ENCODE assay signal across 10 cellular contexts in genomic region chr2:85785027-85785822, GRCh38. TPM values are rescaled to one million over a fixed set of nuclear protein-coding genes. Genes with fewer than 3 reads are reported as not detected.
A peak's percentile ranks its signal among the peaks of the same experiment; 100 is the strongest.
DNase-seq lines count a peak whose midpoint lies in the region; ATAC-seq, FAIRE-seq and TF ChIP-seq lines count a peak whose summit lies in the region.
"Had no signal": no experiment of that assay in that cellular context is flagged by ENCODE, and none has a peak within 500 bp of the region (broad histone marks: within the 10 kb centered on the region; RNA-seq: fewer than 3 reads in every experiment).

No MANE protein-coding gene starts in this region.

- POLR2A ChIA-PET in GM12878 (lab: Charles Lee) = interaction anchor here (1.2 kb wide), 1 partner anchor 24 kb away, joined by 3 read pairs; no protein-coding TSS in a partner anchor

- no TSS peak for BruUV-seq in GM12878 (replicated peaks; lab: Mats Ljungman, UMichigan)

- TF ChIP-seq POLR2A in GM12878 (IDR thresholded peaks at IDR 0.05; ENCODE audit: low read depth, low read length) = no peak

- ATAC-seq in Right ventricle myocardium inferior = peak; percentile 63
- ATAC-seq in GM12878 = peak; percentile 64
- ATAC-seq in aorta (ENCODE audit: low FRiP score) = peak; percentile 55

- no peak for TF ChIP-seq CTCF in GM12878 (IDR thresholded peaks at IDR 0.05 in 2 of 3, conservative IDR thresholded peaks at IDR 0.05 in 1 of 3; ENCODE audit: control insufficient read depth in 2 of 3, extremely low read depth in 1 of 3, insufficient read depth in 1 of 3, low read depth in 3 of 3, low read length in 3 of 3)

- peaks cover 2 to 6% of the 10 kb centered on the region in 2 experiments; a peak in 2 of 4 replicates for H3K27me3 ChIP-seq in GM12878 (replicated peaks in 1 of 2; ENCODE audit: control insufficient read depth in 2 of 2, insufficient read depth in 2 of 2, low read length in 1 of 2)
- peaks cover 5% of the 10 kb centered on the region in 2 experiments for H3K27me3 ChIP-seq in mesenchymal stem cell (ENCODE audit: control insufficient read depth in 1 of 2, insufficient read depth in 1 of 2, low read length in 2 of 2)
- H3K27me3 ChIP-seq in aorta (ENCODE audit: control insufficient read depth in 1 of 2, insufficient read depth in 2 of 2, low read length in 1 of 2) = no peaks in the 10 kb centered on the region
- H3K27me3 ChIP-seq: SJSA1 had no signal

- peak overlapping the region; percentile 52 for H4K91ac ChIP-seq in mesenchymal stem cell (ENCODE audit: low read length)

- H3K4me1 ChIP-seq in GM12878 (ENCODE audit: control insufficient read depth, insufficient read depth, low read length) = no peaks in the 10 kb centered on the region
- peaks cover 17% of the 10 kb centered on the region for H3K4me1 ChIP-seq in mesenchymal stem cell (ENCODE audit: control insufficient read depth, insufficient read depth, low read depth, low read length)
- no peaks in the 10 kb centered on the region for H3K4me1 ChIP-seq in aorta (ENCODE audit: control insufficient read depth in 1 of 2, insufficient read depth in 2 of 2, low read length in 2 of 2)

- CTCF ChIA-PET in GM12878 (lab: Yijun Ruan, JAX) = interaction anchor here (0.9 to 1.0 kb wide), 4 partner anchors 38 to 78 kb away, joined by 3 read pairs; no protein-coding TSS in a partner anchor

- peak overlapping the region; percentile 21 for H2BK15ac ChIP-seq in mesenchymal stem cell (ENCODE audit: low read depth, poor library complexity, severe bottlenecking)

- no peak overlapping the region for H4K8ac ChIP-seq in mesenchymal stem cell (ENCODE audit: low read length)

- H3K4me3 ChIP-seq in GM12878 (no peak overlapping the region), mesenchymal stem cell (ENCODE audit: insufficient read depth in 1 of 2, low read depth in 1 of 2, low read length in 2 of 2) (peak overlapping the region in 1 of 2 experiments; percentile 2), aorta (ENCODE audit: low read length in 2 of 2) (no peak overlapping the region)
- H3K4me3 ChIP-seq: SJSA1 had no signal

- DNase-seq in Right ventricle myocardium inferior (ENCODE audit: missing footprints) (peak; percentile 81), cardiac septum (ENCODE audit: low spot score) (no peak), GM12878 (ENCODE audit: low read depth, low spot score) (no peak), mesenchymal stem cell (peak; percentile 65), aorta (peak; percentile 86 to 88), activated gamma-delta T cell treated with Interleukin-2 at 50 U/mL for 16 hours (no peak), SW 1271 (lab: John Stamatoyannopoulos, UW) (no peak)
- DNase-seq in activated T-cell treated with anti-CD3 and anti-CD28 coated beads, Interleukin-2, amount 50 U/mL, for 1 hour = no peak

- TF ChIP-seq RAD21 in GM12878 (IDR thresholded peaks at IDR 0.05; ENCODE audit: insufficient read depth, low read depth, low read length) = no peak

- H2BK12ac ChIP-seq in mesenchymal stem cell (ENCODE audit: low read length in 2 of 2) = no peak overlapping the region

- H2BK120ac ChIP-seq in mesenchymal stem cell (ENCODE audit: low read depth, low read length) = no peak overlapping the region

- in situ Hi-C loops in GM12878 (cut with MboI) = no loop called here

- H3K14ac ChIP-seq in mesenchymal stem cell (ENCODE audit: low read length in 2 of 2) = no peak overlapping the region

- WGBS in GM12878 (ENCODE audit: insufficient coverage, insufficient replicate concordance, low lambda C conversion rate, missing lambda C conversion rate) = 18% methylated on average over 25 of the region's 25 CpGs
- 65% methylated on average over 25 of the region's 25 CpGs for whole genome bisulfite sequencing in mesenchymal stem cell
- 14 to 22% methylated on average over 25 of the region's 25 CpGs for WGBS in aorta, 2 donors

- H3K79me1 ChIP-seq in mesenchymal stem cell (replicated peaks; ENCODE audit: low read length, poor library complexity, severe bottlenecking) = no peaks in the 10 kb centered on the region

- SMC1A ChIA-PET in GM12878 (lab: Charles Lee; ENCODE audit: uncharacterized antibody, unreplicated experiment) = interaction anchor here (0.6 kb wide), 1 partner anchor 55 kb away, joined by 3 read pairs; no protein-coding TSS in a partner anchor

- H4K20me1 ChIP-seq in GM12878 (ENCODE audit: control insufficient read depth, insufficient read depth) = no peaks in the 10 kb centered on the region

- no peaks in the 10 kb centered on the region for H3K79me2 ChIP-seq in GM12878 (ENCODE audit: control insufficient read depth, insufficient read depth, low read length)

- H3K23ac ChIP-seq in mesenchymal stem cell (ENCODE audit: low read length in 2 of 2) = no peak overlapping the region

- H3K9ac ChIP-seq in GM12878 (ENCODE audit: control insufficient read depth, insufficient read depth, low read length) = no peak overlapping the region
- peak overlapping the region; percentile 47 for H3K9ac ChIP-seq in mesenchymal stem cell (ENCODE audit: low read length)

- peak overlapping the region; percentile 59 for H2AK5ac ChIP-seq in mesenchymal stem cell (ENCODE audit: low read length, severe bottlenecking)

- FAIRE-seq in GM12878 (lab: Jason Lieb, UNC) = no peak
- FAIRE-seq: D721Med had no signal

- no peak for TF ChIP-seq EP300 in GM12878 (IDR thresholded peaks at IDR 0.05; ENCODE audit: borderline replicate concordance in 1 of 2, control insufficient read depth in 1 of 2, low read depth in 2 of 2, low read length in 2 of 2)

- peak overlapping the region in 1 of 2 experiments; percentile 37 for H3K18ac ChIP-seq in mesenchymal stem cell (ENCODE audit: low read depth in 1 of 2, low read length in 2 of 2)

- RAD21 ChIA-PET in GM12878 (lab: Charles Lee; ENCODE audit: unreplicated experiment) = interaction anchor here (1.3 to 1.7 kb wide), 2 partner anchors 29 to 40 kb away, joined by 4 read pairs; no protein-coding TSS in a partner anchor

- H2AFZ ChIP-seq in GM12878 (ENCODE audit: control insufficient read depth, low read depth, low read length) = no peak overlapping the region
- no peak overlapping the region for H2AFZ ChIP-seq in mesenchymal stem cell (ENCODE audit: low read depth, low read length)

- intact Hi-C loops in Right ventricle myocardium inferior (cut with DNase I) = no loop called here
- intact Hi-C loops in cardiac septum (cut with DNase I) = no loop called here
- intact Hi-C loops in GM12878 (cut with micrococcal nuclease; ENCODE audit: unreplicated experiment) = no loop called here
- intact Hi-C loops in aorta (cut with DNase I) = no loop called here

- H3K4me2 ChIP-seq in GM12878 (ENCODE audit: control insufficient read depth, insufficient read depth) = no peak overlapping the region
- no peak overlapping the region for H3K4me2 ChIP-seq in mesenchymal stem cell (ENCODE audit: low read length, poor library complexity, severe bottlenecking)

- H3K4ac ChIP-seq in mesenchymal stem cell (ENCODE audit: low read depth in 1 of 2, low read length in 2 of 2) = no peak overlapping the region

- no peak overlapping the region for H3K27ac ChIP-seq in GM12878 (ENCODE audit: control insufficient read depth, insufficient read depth)
- peak overlapping the region; percentile 17 for H3K27ac ChIP-seq in mesenchymal stem cell (ENCODE audit: low read length, poor library complexity, severe bottlenecking)
- peak overlapping the region; percentile 45 to 92 for H3K27ac ChIP-seq in aorta (ENCODE audit: low read depth in 1 of 2, low read length in 2 of 2)
- H3K27ac ChIP-seq: SJSA1 had no signal

- H3K9me3 ChIP-seq in GM12878 (replicated peaks; ENCODE audit: control insufficient read depth, insufficient read depth, low read length) = no peaks in the 10 kb centered on the region
- no peaks in the 10 kb centered on the region for H3K9me3 ChIP-seq in mesenchymal stem cell (ENCODE audit: control insufficient read depth, low read length)
- H3K9me3 ChIP-seq in aorta (ENCODE audit: control insufficient read depth, low read length) = no peaks in the 10 kb centered on the region
- H3K9me3 ChIP-seq: SJSA1 had no signal

- no peaks in the 10 kb centered on the region for H3K36me3 ChIP-seq in GM12878 (ENCODE audit: control insufficient read depth in 2 of 2, insufficient read depth in 2 of 2, low read length in 1 of 2)
- peaks cover 4 to 25% of the 10 kb centered on the region in 2 experiments for H3K36me3 ChIP-seq in mesenchymal stem cell (ENCODE audit: control insufficient read depth in 1 of 2, insufficient read depth in 2 of 2, low read depth in 1 of 2, low read length in 2 of 2)
- peaks cover 3 to 4% of the 10 kb centered on the region in 2 donors for H3K36me3 ChIP-seq in aorta (ENCODE audit: control insufficient read depth in 1 of 2, insufficient read depth in 2 of 2, low read length in 1 of 2)

- no peak overlapping the region for H2BK5ac ChIP-seq in mesenchymal stem cell (ENCODE audit: low read depth, low read length, poor library complexity, severe bottlenecking)

TF ChIP-seq in GM12878, 131 proteins besides CTCF, POLR2A, EP300 and RAD21 (continues in another document):
- no peak for TF ChIP-seq FOXM1 (IDR thresholded peaks at IDR 0.05; ENCODE audit: low read depth, low read length)
- TF ChIP-seq SMAD1 (IDR thresholded peaks at IDR 0.05; ENCODE audit: low read depth, partially characterized antibody) = no peak
- TF ChIP-seq GABPA (IDR thresholded peaks at IDR 0.05; ENCODE audit: low read depth) = no peak
- TF ChIP-seq CBFB (IDR thresholded peaks at IDR 0.05; ENCODE audit: low read depth) = no peak
- TF ChIP-seq MXI1 (IDR thresholded peaks at IDR 0.05; ENCODE audit: low read depth, low read length) = no peak

RNA-seq across cellular contexts. Expression of gene ATOH8, which starts 31.4 kb away (rescaled TPM):
- 29.1 TPM for total RNA-seq in Right ventricle myocardium inferior
- 21.0 TPM for total RNA-seq in cardiac septum
- 0.56 and 1.6 TPM in 2 replicates for total RNA-seq in GM12878 (2013; cell fraction: nucleolus; rRNA removed)
- not detected in 2 replicates for total RNA-seq in GM12878 (2014; rRNA removed)
- total RNA-seq in GM12878 (2014; rRNA removed; fragmentation: Illumina TruSeq; extraction: Trizol) = 0.09 TPM in 1 of 2 replicates, not detected in the other
- total RNA-seq in GM12878 (2021) = 0.21 TPM in 1 of 2 replicates, not detected in the other
- not detected for polyA plus RNA-seq in GM12878 (2011; ENCODE audit: low read depth)
- 0.39 and 0.60 TPM in 2 replicates for polyA plus RNA-seq in GM12878 (2011; rRNA removed)
- polyA plus RNA-seq in GM12878 (2011; cell fraction: cytosol; rRNA removed) = 0.72 and 1.0 TPM in 2 replicates
- 1.6 and 1.7 TPM in 2 replicates for polyA plus RNA-seq in GM12878 (2011; cell fraction: nucleus; rRNA removed)
- polyA plus RNA-seq in GM12878 (2012) = 0.07 TPM in 1 of 2 replicates, not detected in the other
- polyA plus RNA-seq in GM12878 (2014; fragmentation: Illumina TruSeq; extraction: Trizol) = not detected in 2 replicates
- polyA plus RNA-seq in GM12878 (2014; fragmentation: Nextera tagmentation; extraction: Ambion mirVana) = under 1 TPM in 1 of 2 experiments, not detected in 1; 0.03 TPM
- polyA plus RNA-seq in GM12878 (2014; rRNA removed) = not detected in 2 replicates
- not detected for polyA plus RNA-seq in GM12878 (2016; fragmentation: Nextera tagmentation; extraction: Ambion mirVana)
- 1.0 and 1.4 TPM in 2 replicates for polyA minus RNA-seq in GM12878 (2011; rRNA and poly(A)+ RNA removed)
- polyA minus RNA-seq in GM12878 (2011; cell fraction: cytosol; rRNA and poly(A)+ RNA removed) = 0.31 and 1.2 TPM in 2 replicates
- polyA minus RNA-seq in GM12878 (2011; cell fraction: nucleus; rRNA and poly(A)+ RNA removed) = 0.48 and 0.86 TPM in 2 replicates
- 5.8 TPM for polyA plus RNA-seq in mesenchymal stem cell (2013, experiment 1 of 2)
- 6.0 TPM for polyA plus RNA-seq in mesenchymal stem cell (2013, experiment 2 of 2)
- total RNA-seq in aorta = 10 to 100 TPM; 56.7 to 68.5 TPM
- polyA plus RNA-seq in aorta = 10 to 100 TPM; 51.5 to 78.8 TPM

Comparison
In these comparisons a context has a peak if more than half of its experiments do, and no peak if none do; other contexts are left out.
1. DNase-seq: peak in Right ventricle myocardium inferior (single experiment), mesenchymal stem cell (single experiment) and aorta (2 of 2); none in cardiac septum (single experiment), GM12878 (single experiment), activated gamma-delta T cell treated with Interleukin-2 at 50 U/mL for 16 hours (single experiment), SW 1271 (0 of 2) and activated T-cell treated with anti-CD3 and anti-CD28 coated beads, Interleukin-2, amount 50 U/mL, for 1 hour (single experiment).
2. Peak in every context shown above with its lines, with median percentiles within 50 percentile points of each other: ATAC-seq.